In the genomic region with DNA sequence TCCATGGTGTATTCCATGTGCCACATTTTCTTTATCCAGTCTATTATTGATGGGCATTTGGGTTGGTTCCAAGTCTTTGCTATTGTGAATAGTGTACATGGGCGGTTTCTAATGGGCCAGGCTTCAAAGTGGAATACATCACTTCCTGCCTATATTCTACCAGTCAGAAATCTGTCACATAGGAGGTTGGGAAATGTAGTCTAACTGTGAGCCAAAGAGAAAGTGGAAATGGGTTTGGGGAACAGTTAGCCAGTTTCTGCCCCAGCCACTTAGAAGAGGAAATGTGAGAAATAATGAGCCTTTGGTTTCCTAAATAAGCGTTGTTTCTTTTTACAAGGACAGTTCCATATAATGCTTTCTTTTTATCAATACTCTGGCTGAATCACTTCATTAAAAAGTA, we compare ENCODE assay signal across 2 cellular contexts.
TF ChIP-seq lines count a peak whose summit lies in the region.

No MANE protein-coding gene starts in this region.

TF ChIP-seq in GM12878, 131 proteins besides CTCF, POLR2A, EP300 and RAD21 (continued from another document):
- no peak for TF ChIP-seq ZNF384 (IDR thresholded peaks at IDR 0.05; ENCODE audit: borderline replicate concordance, low read depth, low read length)
- TF ChIP-seq ZZZ3 (IDR thresholded peaks at IDR 0.05; ENCODE audit: control insufficient read depth, insufficient read length, low read depth), result no peak
- no peak for TF ChIP-seq SIN3A (IDR thresholded peaks at IDR 0.05; ENCODE audit: low read depth, low read length)
- no peak for TF ChIP-seq TCF7 (IDR thresholded peaks at IDR 0.05; ENCODE audit: borderline replicate concordance)
- TF ChIP-seq DPF2 (IDR thresholded peaks at IDR 0.05), result no peak
- peak; percentile 20; the same call in 1 of the 2 replicates for TF ChIP-seq GABPA (IDR thresholded peaks at IDR 0.05; ENCODE audit: low read depth)

TF ChIP-seq in GM23338, 12 proteins besides CTCF, POLR2A, EP300 and RAD21 (continued from another document):
- TF ChIP-seq, protein P1, sequence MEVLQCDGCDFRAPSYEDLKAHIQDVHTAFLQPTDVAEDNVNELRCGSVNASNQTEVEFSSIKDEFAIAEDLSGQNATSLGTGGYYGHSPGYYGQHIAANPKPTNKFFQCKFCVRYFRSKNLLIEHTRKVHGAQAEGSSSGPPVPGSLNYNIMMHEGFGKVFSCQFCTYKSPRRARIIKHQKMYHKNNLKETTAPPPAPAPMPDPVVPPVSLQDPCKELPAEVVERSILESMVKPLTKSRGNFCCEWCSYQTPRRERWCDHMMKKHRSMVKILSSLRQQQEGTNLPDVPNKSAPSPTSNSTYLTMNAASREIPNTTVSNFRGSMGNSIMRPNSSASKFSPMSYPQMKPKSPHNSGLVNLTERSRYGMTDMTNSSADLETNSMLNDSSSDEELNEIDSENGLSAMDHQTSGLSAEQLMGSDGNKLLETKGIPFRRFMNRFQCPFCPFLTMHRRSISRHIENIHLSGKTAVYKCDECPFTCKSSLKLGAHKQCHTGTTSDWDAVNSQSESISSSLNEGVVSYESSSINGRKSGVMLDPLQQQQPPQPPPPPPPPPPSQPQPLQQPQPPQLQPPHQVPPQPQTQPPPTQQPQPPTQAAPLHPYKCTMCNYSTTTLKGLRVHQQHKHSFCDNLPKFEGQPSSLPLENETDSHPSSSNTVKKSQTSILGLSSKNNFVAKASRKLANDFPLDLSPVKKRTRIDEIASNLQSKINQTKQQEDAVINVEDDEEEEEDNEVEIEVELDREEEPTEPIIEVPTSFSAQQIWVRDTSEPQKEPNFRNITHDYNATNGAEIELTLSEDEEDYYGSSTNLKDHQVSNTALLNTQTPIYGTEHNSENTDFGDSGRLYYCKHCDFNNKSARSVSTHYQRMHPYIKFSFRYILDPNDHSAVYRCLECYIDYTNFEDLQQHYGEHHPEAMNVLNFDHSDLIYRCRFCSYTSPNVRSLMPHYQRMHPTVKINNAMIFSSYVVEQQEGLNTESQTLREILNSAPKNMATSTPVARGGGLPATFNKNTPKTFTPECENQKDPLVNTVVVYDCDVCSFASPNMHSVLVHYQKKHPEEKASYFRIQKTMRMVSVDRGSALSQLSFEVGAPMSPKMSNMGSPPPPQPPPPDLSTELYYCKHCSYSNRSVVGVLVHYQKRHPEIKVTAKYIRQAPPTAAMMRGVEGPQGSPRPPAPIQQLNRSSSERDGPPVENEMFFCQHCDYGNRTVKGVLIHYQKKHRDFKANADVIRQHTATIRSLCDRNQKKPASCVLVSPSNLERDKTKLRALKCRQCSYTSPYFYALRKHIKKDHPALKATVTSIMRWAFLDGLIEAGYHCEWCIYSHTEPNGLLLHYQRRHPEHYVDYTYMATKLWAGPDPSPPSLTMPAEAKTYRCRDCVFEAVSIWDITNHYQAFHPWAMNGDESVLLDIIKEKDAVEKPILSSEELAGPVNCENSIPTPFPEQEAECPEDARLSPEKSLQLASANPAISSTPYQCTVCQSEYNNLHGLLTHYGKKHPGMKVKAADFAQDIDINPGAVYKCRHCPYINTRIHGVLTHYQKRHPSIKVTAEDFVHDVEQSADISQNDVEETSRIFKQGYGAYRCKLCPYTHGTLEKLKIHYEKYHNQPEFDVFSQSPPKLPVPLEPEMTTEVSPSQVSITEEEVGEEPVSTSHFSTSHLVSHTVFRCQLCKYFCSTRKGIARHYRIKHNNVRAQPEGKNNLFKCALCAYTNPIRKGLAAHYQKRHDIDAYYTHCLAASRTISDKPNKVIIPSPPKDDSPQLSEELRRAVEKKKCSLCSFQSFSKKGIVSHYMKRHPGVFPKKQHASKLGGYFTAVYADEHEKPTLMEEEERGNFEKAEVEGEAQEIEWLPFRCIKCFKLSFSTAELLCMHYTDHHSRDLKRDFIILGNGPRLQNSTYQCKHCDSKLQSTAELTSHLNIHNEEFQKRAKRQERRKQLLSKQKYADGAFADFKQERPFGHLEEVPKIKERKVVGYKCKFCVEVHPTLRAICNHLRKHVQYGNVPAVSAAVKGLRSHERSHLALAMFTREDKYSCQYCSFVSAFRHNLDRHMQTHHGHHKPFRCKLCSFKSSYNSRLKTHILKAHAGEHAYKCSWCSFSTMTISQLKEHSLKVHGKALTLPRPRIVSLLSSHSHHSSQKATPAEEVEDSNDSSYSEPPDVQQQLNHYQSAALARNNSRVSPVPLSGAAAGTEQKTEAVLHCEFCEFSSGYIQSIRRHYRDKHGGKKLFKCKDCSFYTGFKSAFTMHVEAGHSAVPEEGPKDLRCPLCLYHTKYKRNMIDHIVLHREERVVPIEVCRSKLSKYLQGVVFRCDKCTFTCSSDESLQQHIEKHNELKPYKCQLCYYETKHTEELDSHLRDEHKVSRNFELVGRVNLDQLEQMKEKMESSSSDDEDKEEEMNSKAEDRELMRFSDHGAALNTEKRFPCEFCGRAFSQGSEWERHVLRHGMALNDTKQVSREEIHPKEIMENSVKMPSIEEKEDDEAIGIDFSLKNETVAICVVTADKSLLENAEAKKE (CRISPR knock-in tag; IDR thresholded peaks at IDR 0.05), result no peak
- TF ChIP-seq CREB1 (CRISPR knock-in tag; IDR thresholded peaks at IDR 0.05; ENCODE audit: low read depth) (no peak), NANOG (IDR thresholded peaks at IDR 0.05; ENCODE audit: borderline replicate concordance) (no peak), EZH2phosphoT487 (IDR thresholded peaks at IDR 0.05; ENCODE audit: unreplicated experiment) (no peak), STAT1 (IDR thresholded peaks at IDR 0.05; ENCODE audit: unreplicated experiment) (no peak), ZNF331 (CRISPR knock-in tag; IDR thresholded peaks at IDR 0.05; ENCODE audit: low read depth) (no peak), EZH2 (IDR thresholded peaks at IDR 0.05; ENCODE audit: low read depth, unreplicated experiment) (no peak), ZNF114 (CRISPR knock-in tag; IDR thresholded peaks at IDR 0.05) (no peak)
- TF ChIP-seq, protein P2, sequence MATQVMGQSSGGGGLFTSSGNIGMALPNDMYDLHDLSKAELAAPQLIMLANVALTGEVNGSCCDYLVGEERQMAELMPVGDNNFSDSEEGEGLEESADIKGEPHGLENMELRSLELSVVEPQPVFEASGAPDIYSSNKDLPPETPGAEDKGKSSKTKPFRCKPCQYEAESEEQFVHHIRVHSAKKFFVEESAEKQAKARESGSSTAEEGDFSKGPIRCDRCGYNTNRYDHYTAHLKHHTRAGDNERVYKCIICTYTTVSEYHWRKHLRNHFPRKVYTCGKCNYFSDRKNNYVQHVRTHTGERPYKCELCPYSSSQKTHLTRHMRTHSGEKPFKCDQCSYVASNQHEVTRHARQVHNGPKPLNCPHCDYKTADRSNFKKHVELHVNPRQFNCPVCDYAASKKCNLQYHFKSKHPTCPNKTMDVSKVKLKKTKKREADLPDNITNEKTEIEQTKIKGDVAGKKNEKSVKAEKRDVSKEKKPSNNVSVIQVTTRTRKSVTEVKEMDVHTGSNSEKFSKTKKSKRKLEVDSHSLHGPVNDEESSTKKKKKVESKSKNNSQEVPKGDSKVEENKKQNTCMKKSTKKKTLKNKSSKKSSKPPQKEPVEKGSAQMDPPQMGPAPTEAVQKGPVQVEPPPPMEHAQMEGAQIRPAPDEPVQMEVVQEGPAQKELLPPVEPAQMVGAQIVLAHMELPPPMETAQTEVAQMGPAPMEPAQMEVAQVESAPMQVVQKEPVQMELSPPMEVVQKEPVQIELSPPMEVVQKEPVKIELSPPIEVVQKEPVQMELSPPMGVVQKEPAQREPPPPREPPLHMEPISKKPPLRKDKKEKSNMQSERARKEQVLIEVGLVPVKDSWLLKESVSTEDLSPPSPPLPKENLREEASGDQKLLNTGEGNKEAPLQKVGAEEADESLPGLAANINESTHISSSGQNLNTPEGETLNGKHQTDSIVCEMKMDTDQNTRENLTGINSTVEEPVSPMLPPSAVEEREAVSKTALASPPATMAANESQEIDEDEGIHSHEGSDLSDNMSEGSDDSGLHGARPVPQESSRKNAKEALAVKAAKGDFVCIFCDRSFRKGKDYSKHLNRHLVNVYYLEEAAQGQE (IDR thresholded peaks at IDR 0.05; ENCODE audit: unreplicated experiment), result no peak
- TF ChIP-seq, protein P3, sequence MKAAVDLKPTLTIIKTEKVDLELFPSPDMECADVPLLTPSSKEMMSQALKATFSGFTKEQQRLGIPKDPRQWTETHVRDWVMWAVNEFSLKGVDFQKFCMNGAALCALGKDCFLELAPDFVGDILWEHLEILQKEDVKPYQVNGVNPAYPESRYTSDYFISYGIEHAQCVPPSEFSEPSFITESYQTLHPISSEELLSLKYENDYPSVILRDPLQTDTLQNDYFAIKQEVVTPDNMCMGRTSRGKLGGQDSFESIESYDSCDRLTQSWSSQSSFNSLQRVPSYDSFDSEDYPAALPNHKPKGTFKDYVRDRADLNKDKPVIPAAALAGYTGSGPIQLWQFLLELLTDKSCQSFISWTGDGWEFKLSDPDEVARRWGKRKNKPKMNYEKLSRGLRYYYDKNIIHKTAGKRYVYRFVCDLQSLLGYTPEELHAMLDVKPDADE (IDR thresholded peaks at IDR 0.05), result no peak
